8 cellular contexts compared by ENCODE assay signal in genomic region chr1:20376880-20377494, GRCh38.
DNase-seq lines count a peak whose midpoint lies in the region; ATAC-seq, FAIRE-seq and TF ChIP-seq lines count a peak whose summit lies in the region.

No MANE protein-coding gene starts in this region.

- H3K4me3 ChIP-seq in OCI-LY3 (ENCODE audit: low read length), result no peak overlapping the region
- no peak overlapping the region for H3K4me3 ChIP-seq in fibroblast of the aortic adventitia (ENCODE audit: low read depth, low read length)
- H3K4me3 ChIP-seq in pancreas, result no peak overlapping the region

- no peak overlapping the region for H3K27ac ChIP-seq in OCI-LY3 (ENCODE audit: low read length)
- H3K27ac ChIP-seq in pancreas, result no peak overlapping the region

- H2AFZ ChIP-seq in OCI-LY3 (ENCODE audit: low read depth, low read length), result no peak overlapping the region

- in situ Hi-C loops in ACHN (cut with HindIII; ENCODE audit: low pct_ligation_motif_present, low pct_unique_long_range_greater_than_20kb, low sequenced_read_pairs), result no loop called here

- FAIRE-seq in GM19239 (lab: Jason Lieb, UNC), result peak; percentile 86
- FAIRE-seq in pancreas (lab: Jason Lieb, UNC), result no peak

- no peaks in the 10 kb centered on the region for H4K20me1 ChIP-seq in OCI-LY3 (ENCODE audit: insufficient read depth, low read length)

- H3K9me3 ChIP-seq in OCI-LY3 (ENCODE audit: insufficient read depth, low read length) (no peaks in the 10 kb centered on the region), pancreas (no peaks in the 10 kb centered on the region)

- peaks cover 16% of the 10 kb centered on the region for H3K4me1 Mint-ChIP-seq in activated T-cell treated with anti-CD3 and anti-CD28 coated beads, Interleukin-2, amount 50 U/mL, for 72 hours (ENCODE audit: low read depth)

- peak overlapping the region; percentile 36; the same call in 1 of the 2 replicates for H3K4me2 ChIP-seq in OCI-LY3 (ENCODE audit: low read length)

- peak; percentile 64 for TF ChIP-seq CTCF in OCI-LY3 (IDR thresholded peaks at IDR 0.05; ENCODE audit: low read depth, low read length)
- TF ChIP-seq CTCF in fibroblast of the aortic adventitia (IDR thresholded peaks at IDR 0.05; ENCODE audit: insufficient read depth, low read length), result peak; percentile 89
- TF ChIP-seq CTCF in pancreas (IDR thresholded peaks at IDR 0.05), result peak; percentile 52 to 63 (median 58)

- H3K27me3 ChIP-seq in OCI-LY3 (ENCODE audit: low read depth, low read length), result no peaks in the 10 kb centered on the region
- H3K27me3 ChIP-seq in pancreas, result peaks cover 0 to 6% (median 0%) of the 10 kb centered on the region in 4 donors

- peak; percentile 31 for DNase-seq in ACHN
- peak; percentile 59 for DNase-seq in GM19239 (ENCODE audit: insufficient read length, low spot score)
- peak; percentile 59 to 76 for DNase-seq in activated T-cell treated with anti-CD3 and anti-CD28 coated beads, Interleukin-2, amount 50 U/mL, for 72 hours
- DNase-seq in fibroblast of the aortic adventitia (ENCODE audit: low read depth), result peak; percentile 55
- DNase-seq in pancreas, result peak in 2 of 6 donors; percentile 56 to 80

- no peaks in the 10 kb centered on the region for H3K36me3 Mint-ChIP-seq in activated T-cell treated with anti-CD3 and anti-CD28 coated beads, Interleukin-2, amount 50 U/mL, for 72 hours (ENCODE audit: insufficient read depth in 2 of 2)

- 15 to 18% methylated on average over 8 of the region's 8 CpGs for WGBS in pancreas, 2 donors

- ATAC-seq in activated T-cell treated with anti-CD3 and anti-CD28 coated beads, Interleukin-2, amount 50 U/mL, for 72 hours (replicated peaks in 1 of 2), result peak; percentile 61 to 70
- peak; percentile 55 to 91 (median 85) for ATAC-seq in pancreas
- ATAC-seq in GM19324 (IDR thresholded peaks at IDR 0.05; ENCODE audit: low FRiP score, unreplicated experiment), result no peak
- no peak for ATAC-seq in GM21360 (IDR thresholded peaks at IDR 0.05; ENCODE audit: unreplicated experiment)

- H3K27me3 Mint-ChIP-seq in activated T-cell treated with anti-CD3 and anti-CD28 coated beads, Interleukin-2, amount 50 U/mL, for 72 hours (ENCODE audit: low read depth), result peaks cover 67% of the 10 kb centered on the region

- peaks cover 65% of the 10 kb centered on the region for H3K4me1 ChIP-seq in OCI-LY3 (ENCODE audit: low read length)
- H3K4me1 ChIP-seq in pancreas, result no peaks in the 10 kb centered on the region

- H3K27ac Mint-ChIP-seq in activated T-cell treated with anti-CD3 and anti-CD28 coated beads, Interleukin-2, amount 50 U/mL, for 72 hours, result no peak overlapping the region

- no peak overlapping the region for H3K4me3 Mint-ChIP-seq in activated T-cell treated with anti-CD3 and anti-CD28 coated beads, Interleukin-2, amount 50 U/mL, for 72 hours

- H3K9ac ChIP-seq in OCI-LY3 (ENCODE audit: low read length), result no peak overlapping the region

- no peaks in the 10 kb centered on the region for H3K79me2 ChIP-seq in OCI-LY3 (ENCODE audit: low read length)

- no peaks in the 10 kb centered on the region for H3K9me3 Mint-ChIP-seq in activated T-cell treated with anti-CD3 and anti-CD28 coated beads, Interleukin-2, amount 50 U/mL, for 72 hours

- intact Hi-C loops in pancreas (cut with DNase I), result loop anchor here in 1 of 3 donors (5.0 kb wide), 1 partner anchor 110 kb away; the partner anchor contains the start of gene CAMK2N1

- H3K36me3 ChIP-seq in OCI-LY3 (replicated peaks; ENCODE audit: low read depth, low read length) (no peaks in the 10 kb centered on the region), pancreas (no peaks in the 10 kb centered on the region)

Comparison
In these comparisons a context has a peak if more than half of its experiments do, and no peak if none do; other contexts are left out.
1. ATAC-seq: peak in activated T-cell treated with anti-CD3 and anti-CD28 coated beads, Interleukin-2, amount 50 U/mL, for 72 hours (2 of 2) and pancreas (4 of 4); none in GM19324 (single experiment) and GM21360 (single experiment).
2. Peak in every context shown above with its lines, with median percentiles within 50 percentile points of each other: CTCF ChIP-seq.